Comparison of ENCODE assay signal across 18 cellular contexts in genomic region chr14:84882830-84883229, GRCh38.
A peak's percentile ranks its signal among the peaks of the same experiment; 100 is the strongest.
DNase-seq lines count a peak whose midpoint lies in the region; ATAC-seq and TF ChIP-seq lines count a peak whose summit lies in the region.
"Had no signal": no experiment of that assay in that cellular context is flagged by ENCODE, and none has a peak within 500 bp of the region (broad histone marks: within the 10 kb centered on the region; RNA-seq: fewer than 3 reads in every experiment).

No MANE protein-coding gene starts in this region.

- no peak overlapping the region for H3K9ac ChIP-seq in IMR-90 (ENCODE audit: low read depth, low read length)
- H3K9ac ChIP-seq: BLaER1, GM23248 had no signal

- no peak overlapping the region for H2BK20ac ChIP-seq in IMR-90 (ENCODE audit: low read depth, low read length)

- no peak for TF ChIP-seq CTCF in IMR-90 (conservative IDR thresholded peaks at IDR 0.05; ENCODE audit: low read depth, low read length)
- no peak for TF ChIP-seq CTCF in suprapubic skin (IDR thresholded peaks at IDR 0.05)
- TF ChIP-seq CTCF in foreskin keratinocyte (conservative IDR thresholded peaks at IDR 0.05), result no peak

- H3K9me1 ChIP-seq in IMR-90 (ENCODE audit: insufficient read depth, low read length), result no peaks in the 10 kb centered on the region

- H3K14ac ChIP-seq in IMR-90 (replicated peaks; ENCODE audit: low read depth, low read length), result no peak overlapping the region

- ATAC-seq in IMR-90 (ENCODE audit: low read depth), result no peak
- no peak for ATAC-seq in foreskin keratinocyte
- ATAC-seq: CD8-positive, alpha-beta T cell; GM12878 had no signal

- dilution Hi-C loops in IMR-90 (cut with HindIII; ENCODE audit: low sequenced_read_pairs, unreplicated experiment), result no loop called here

- no peak overlapping the region for H3K27ac ChIP-seq in IMR-90 (ENCODE audit: insufficient read depth, low read length)
- no peak overlapping the region for H3K27ac ChIP-seq in suprapubic skin
- H3K27ac ChIP-seq in foreskin keratinocyte, result no peak overlapping the region
- H3K27ac ChIP-seq: BLaER1, C4-2B, GM23248 had no signal

- intact Hi-C loops in IMR-90 (cut with micrococcal nuclease), result no loop called here

- H2AK5ac ChIP-seq in IMR-90 (ENCODE audit: low read depth, low read length), result no peak overlapping the region

- H4K91ac ChIP-seq in IMR-90 (ENCODE audit: insufficient read depth, low read depth, low read length), result no peak overlapping the region

- no peaks in the 10 kb centered on the region for H3K36me3 ChIP-seq in IMR-90 (ENCODE audit: control insufficient read depth, insufficient read depth, low read length)
- H3K36me3 ChIP-seq in suprapubic skin, result no peaks in the 10 kb centered on the region
- H3K36me3 ChIP-seq: BLaER1 had no signal

- POLR2A ChIA-PET in IMR-90 (lab: Charles Lee; ENCODE audit: unreplicated experiment), result no interaction called here

- no peaks in the 10 kb centered on the region for H3K4me1 ChIP-seq in IMR-90 (ENCODE audit: control insufficient read depth, insufficient read depth, low read length)
- no peaks in the 10 kb centered on the region for H3K4me1 ChIP-seq in suprapubic skin
- H3K4me1 ChIP-seq in foreskin keratinocyte, result no peaks in the 10 kb centered on the region
- H3K4me1 ChIP-seq: BLaER1 had no signal

- no peak for TF ChIP-seq EP300 in suprapubic skin (IDR thresholded peaks at IDR 0.05)

- no CpG with 5 or more reads among the region's 1 CpG for WGBS in IMR-90 (ENCODE audit: extremely low coverage in 2 of 2, insufficient read length in 1 of 2), 2 experiments
- WGBS in suprapubic skin, result 33% methylated on average over 1 of the region's 1 CpG

- H3K4me3 ChIP-seq in IMR-90 (ENCODE audit: insufficient read depth, low read depth, low read length) (no peak overlapping the region), suprapubic skin (no peak overlapping the region)
- H3K4me3 ChIP-seq: BLaER1, GM12878, GM23248 had no signal

- no peak overlapping the region for H2AK9ac ChIP-seq in IMR-90 (replicated peaks; ENCODE audit: low read depth, low read length, poor library complexity)

- H3K9me3 ChIP-seq in IMR-90 (ENCODE audit: control insufficient read depth, insufficient read depth, low read length) (peaks cover 2% of the 10 kb centered on the region; the same call in 1 of the 2 replicates), suprapubic skin (peaks cover 3% of the 10 kb centered on the region)
- H3K9me3 ChIP-seq: BLaER1 had no signal

- no peaks in the 10 kb centered on the region for H3K79me1 ChIP-seq in IMR-90 (ENCODE audit: low read depth in 1 of 2, low read length in 2 of 2)

- H2AFZ ChIP-seq in IMR-90 (replicated peaks; ENCODE audit: low read length, poor library complexity), result no peak overlapping the region
- H2AFZ ChIP-seq: GM23248 had no signal

- H3K23ac ChIP-seq in IMR-90 (ENCODE audit: low read depth, low read length), result no peak overlapping the region

- TF ChIP-seq RAD21 in IMR-90 (IDR thresholded peaks at IDR 0.05; ENCODE audit: low read length), result no peak

- H3K4ac ChIP-seq in IMR-90 (ENCODE audit: low read depth, low read length), result no peak overlapping the region

- no peaks in the 10 kb centered on the region for H4K20me1 ChIP-seq in IMR-90 (ENCODE audit: insufficient read depth, low read length)
- H4K20me1 ChIP-seq: BLaER1 had no signal

- H3K18ac ChIP-seq in IMR-90 (ENCODE audit: low read depth, low read length), result no peak overlapping the region

- DNase-seq in NCI-H2171 treated with DMSO at 0.1 percent for 48 hours (lab: John Stamatoyannopoulos, UW), result peak; percentile 28
- no peak for DNase-seq in NCI-H2171 (lab: John Stamatoyannopoulos, UW)
- DNase-seq in IMR-90, result no peak
- DNase-seq in amniotic epithelial cell (ENCODE audit: low read depth), result peak; percentile 9
- peak; percentile 17 for DNase-seq in superior temporal gyrus (ENCODE audit: extremely low spot score)
- DNase-seq in suprapubic skin (ENCODE audit: low spot score in 2 of 2), result no peak
- no peak for DNase-seq in foreskin keratinocyte
- DNase-seq: CD4-positive, CD25-positive, alpha-beta regulatory T cell; CD8-positive, alpha-beta T cell; DMS79; EL; GDM1; GM23248; H7; HCEC 1CT had no signal

- no peak overlapping the region for H4K5ac ChIP-seq in IMR-90 (ENCODE audit: low read depth, low read length)

- H2BK15ac ChIP-seq in IMR-90 (ENCODE audit: low read depth, low read length), result no peak overlapping the region

- in situ Hi-C loops in IMR-90 (cut with MboI; ENCODE audit: low sequenced_read_pairs), result no loop called here

- TF ChIP-seq POLR2A in IMR-90 (IDR thresholded peaks at IDR 0.05; ENCODE audit: low read depth, low read length) (no peak), suprapubic skin (IDR thresholded peaks at IDR 0.05) (no peak)

- H2BK5ac ChIP-seq in IMR-90 (ENCODE audit: low read depth, low read length, poor library complexity, severe bottlenecking), result no peak overlapping the region

- no peak overlapping the region for H2BK120ac ChIP-seq in IMR-90 (ENCODE audit: low read depth, low read length)

- H3K27me3 ChIP-seq in IMR-90 (ENCODE audit: control insufficient read depth, insufficient read depth, low read length) (no peaks in the 10 kb centered on the region), suprapubic skin (no peaks in the 10 kb centered on the region), foreskin keratinocyte (no peaks in the 10 kb centered on the region)
- H3K27me3 ChIP-seq: BLaER1 had no signal

- H3K4me2 ChIP-seq in IMR-90 (ENCODE audit: low read depth, low read length), result no peak overlapping the region
- H3K4me2 ChIP-seq: BLaER1 had no signal

- no peak overlapping the region for H4K8ac ChIP-seq in IMR-90 (ENCODE audit: low read depth in 2 of 2, low read length in 2 of 2)

- BruUV-seq in IMR-90 (replicated peaks; lab: Mats Ljungman, UMichigan), result no TSS peak

- CTCF ChIA-PET in IMR-90 (lab: Yijun Ruan, JAX), result no interaction called here

- no peak overlapping the region for H3K56ac ChIP-seq in IMR-90 (ENCODE audit: extremely low read depth, insufficient read depth, low read length)

TF ChIP-seq in IMR-90, 13 proteins besides CTCF, POLR2A, EP300 and RAD21:
- TF ChIP-seq CEBPB (IDR thresholded peaks at IDR 0.05; ENCODE audit: low read depth, low read length) (peak; percentile 72), USF2 (IDR thresholded peaks at IDR 0.05; ENCODE audit: low read depth, low read length) (no peak)

Comparison
In these comparisons a context has a peak if more than half of its experiments do, and no peak if none do; other contexts are left out.
1. DNase-seq: peak in NCI-H2171 treated with DMSO at 0.1 percent for 48 hours (single experiment), amniotic epithelial cell (single experiment) and superior temporal gyrus (single experiment); none in NCI-H2171 (single experiment), IMR-90 (single experiment), suprapubic skin (0 of 2) and foreskin keratinocyte (0 of 2).